ENCODE assay signal across 8 cellular contexts in genomic region chr9:137198748-137199276, GRCh38. TPM values are rescaled to one million over a fixed set of nuclear protein-coding genes. Genes with fewer than 3 reads are reported as not detected.
DNase-seq lines count a peak whose midpoint lies in the region; ATAC-seq, FAIRE-seq and TF ChIP-seq lines count a peak whose summit lies in the region.

No MANE protein-coding gene starts in this region.

- peaks cover 63% of the 10 kb centered on the region for H3K4me1 ChIP-seq in mucosa of stomach (ENCODE audit: control insufficient read depth, insufficient read depth, low read length)

- H3K9ac ChIP-seq in mucosa of stomach (ENCODE audit: low read length), result peak overlapping the region; percentile 49

- no peaks in the 10 kb centered on the region for H3K9me3 ChIP-seq in mucosa of stomach (ENCODE audit: control insufficient read depth, low read length)

- ATAC-seq in activated CD4-positive, CD25-positive, alpha-beta regulatory T cell treated with anti-CD3 and anti-CD28 coated beads, Interleukin-2, amount 50 U/mL, for 24 hours, result no peak
- ATAC-seq in HG03196 (IDR thresholded peaks at IDR 0.05; ENCODE audit: unreplicated experiment), result no peak

- H3K4me1 Mint-ChIP-seq in HFFc6 (ENCODE audit: low read depth), result peaks cover 14% of the 10 kb centered on the region

- FAIRE-seq in HTR-8/SVneo (lab: Jason Lieb, UNC), result no peak

- no peak for DNase-seq in AG10803 (ENCODE audit: low read depth)
- no peak for DNase-seq in HFFc6
- DNase-seq in cerebellum (ENCODE audit: low spot score), result peak; percentile 83
- DNase-seq in iPS-NIHi7 (ENCODE audit: extremely low spot score), result no peak
- no peak for DNase-seq in HTR-8/SVneo (ENCODE audit: insufficient read length, low spot score)

- H3K27me3 ChIP-seq in mucosa of stomach (ENCODE audit: control insufficient read depth, insufficient read depth, low read length), result no peaks in the 10 kb centered on the region

- peak overlapping the region; percentile 52 for H3K4me3 ChIP-seq in AG10803 (ENCODE audit: low read length)
- no peak overlapping the region for H3K4me3 ChIP-seq in mucosa of stomach (ENCODE audit: low read length)

- H3K36me3 ChIP-seq in mucosa of stomach (ENCODE audit: control insufficient read depth, insufficient read depth, low read length), result no peaks in the 10 kb centered on the region

- H3K36me3 Mint-ChIP-seq in HFFc6 (ENCODE audit: low read depth), result no peaks in the 10 kb centered on the region

- peak overlapping the region; percentile 87; the same call in 1 of the 2 replicates for H3K4me3 Mint-ChIP-seq in HFFc6

- TF ChIP-seq CTCF in AG10803 (conservative IDR thresholded peaks at IDR 0.05; ENCODE audit: low read length), result no peak
- no peak for TF ChIP-seq CTCF in HFFc6 (IDR thresholded peaks at IDR 0.05)

- peaks cover 3% of the 10 kb centered on the region for H3K27me3 Mint-ChIP-seq in HFFc6 (ENCODE audit: insufficient read depth)

- no peak overlapping the region for H3K27ac Mint-ChIP-seq in HFFc6

- no peaks in the 10 kb centered on the region for H3K9me3 Mint-ChIP-seq in HFFc6

RNA-seq across cellular contexts. Expression of gene TPRN, which starts 1.7 kb away (rescaled TPM):
- 10 to 100 TPM in 4 of 6 experiments, 1 to 10 TPM in 2; 9.9 to 18.1 (median 13.3) TPM for total RNA-seq in HFFc6 (2021; fragmentation: NEBNext Ultra II Directional; extraction: Animal tissue kit (Norgen Biotek cat#: 25700))
- total RNA-seq in cerebellum, result 7.3 TPM

RNA-seq across cellular contexts. Expression of gene TMEM203, which starts 6.6 kb away (rescaled TPM):
- 10 to 100 TPM; 38.7 to 47.4 (median 40.1) TPM for total RNA-seq in HFFc6 (2021; fragmentation: NEBNext Ultra II Directional; extraction: Animal tissue kit (Norgen Biotek cat#: 25700))
- total RNA-seq in cerebellum, result 24.9 TPM

RNA-seq across cellular contexts. Expression of gene NDOR1, which starts 6.7 kb away (rescaled TPM):
- 10 to 100 TPM; 13.1 to 17.3 (median 16.6) TPM for total RNA-seq in HFFc6 (2021; fragmentation: NEBNext Ultra II Directional; extraction: Animal tissue kit (Norgen Biotek cat#: 25700))
- 5.4 TPM for total RNA-seq in cerebellum

RNA-seq across cellular contexts. Expression of gene SSNA1, which starts 10.3 kb away (rescaled TPM):
- total RNA-seq in HFFc6 (2021; fragmentation: NEBNext Ultra II Directional; extraction: Animal tissue kit (Norgen Biotek cat#: 25700)), result 10 to 100 TPM; 76.7 to 82.8 (median 82.1) TPM
- 16.4 TPM for total RNA-seq in cerebellum

RNA-seq across cellular contexts. Expression of gene ANAPC2, which starts 10.5 kb away (rescaled TPM):
- total RNA-seq in HFFc6 (2021; fragmentation: NEBNext Ultra II Directional; extraction: Animal tissue kit (Norgen Biotek cat#: 25700)), result 10 to 100 TPM; 34.8 to 41.5 (median 37.4) TPM
- 22.0 TPM for total RNA-seq in cerebellum
